In genomic region chr5:131171276-131171815, GRCh38 we compare ENCODE assay signal across 1 cellular context.
TF ChIP-seq lines count a peak whose summit lies in the region.

No MANE protein-coding gene starts in this region.

TF ChIP-seq in GM12878, 131 proteins besides CTCF, POLR2A, EP300 and RAD21 (continued from another document):
- TF ChIP-seq, protein P1, sequence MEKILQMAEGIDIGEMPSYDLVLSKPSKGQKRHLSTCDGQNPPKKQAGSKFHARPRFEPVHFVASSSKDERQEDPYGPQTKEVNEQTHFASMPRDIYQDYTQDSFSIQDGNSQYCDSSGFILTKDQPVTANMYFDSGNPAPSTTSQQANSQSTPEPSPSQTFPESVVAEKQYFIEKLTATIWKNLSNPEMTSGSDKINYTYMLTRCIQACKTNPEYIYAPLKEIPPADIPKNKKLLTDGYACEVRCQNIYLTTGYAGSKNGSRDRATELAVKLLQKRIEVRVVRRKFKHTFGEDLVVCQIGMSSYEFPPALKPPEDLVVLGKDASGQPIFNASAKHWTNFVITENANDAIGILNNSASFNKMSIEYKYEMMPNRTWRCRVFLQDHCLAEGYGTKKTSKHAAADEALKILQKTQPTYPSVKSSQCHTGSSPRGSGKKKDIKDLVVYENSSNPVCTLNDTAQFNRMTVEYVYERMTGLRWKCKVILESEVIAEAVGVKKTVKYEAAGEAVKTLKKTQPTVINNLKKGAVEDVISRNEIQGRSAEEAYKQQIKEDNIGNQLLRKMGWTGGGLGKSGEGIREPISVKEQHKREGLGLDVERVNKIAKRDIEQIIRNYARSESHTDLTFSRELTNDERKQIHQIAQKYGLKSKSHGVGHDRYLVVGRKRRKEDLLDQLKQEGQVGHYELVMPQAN (conservative IDR thresholded peaks at IDR 0.05) = 0 out of 2 replicates have a peak, but pooled peaks have one; percentile 8
- TF ChIP-seq ESRRA (IDR thresholded peaks at IDR 0.05; ENCODE audit: low read length) = no peak
- no peak for TF ChIP-seq STAT3 (IDR thresholded peaks at IDR 0.05; ENCODE audit: low read depth, low read length)
- no peak for TF ChIP-seq E4F1 (IDR thresholded peaks at IDR 0.05; ENCODE audit: borderline replicate concordance, partially characterized antibody)
- TF ChIP-seq ATF2 (IDR thresholded peaks at IDR 0.05; ENCODE audit: low read length) = no peak
- TF ChIP-seq RAD51 (IDR thresholded peaks at IDR 0.05) = no peak
- no peak for TF ChIP-seq PAX8 (IDR thresholded peaks at IDR 0.05)
